In genomic region chr6:151118453-151119123, GRCh38 we compare ENCODE assay signal across 18 cellular contexts.
A peak's percentile ranks its signal among the peaks of the same experiment; 100 is the strongest.
DNase-seq lines count a peak whose midpoint lies in the region; ATAC-seq, FAIRE-seq and TF ChIP-seq lines count a peak whose summit lies in the region.
"Had no signal": no experiment of that assay in that cellular context is flagged by ENCODE, and none has a peak within 500 bp of the region (broad histone marks: within the 10 kb centered on the region; RNA-seq: fewer than 3 reads in every experiment).

No MANE protein-coding gene starts in this region.

- DNase-seq in OCI-M1 (lab: John Stamatoyannopoulos, UW) (peak; percentile 24), small intestine (peak; percentile 84), posterior cingulate gyrus (no peak), DMS 273 (lab: John Stamatoyannopoulos, UW; ENCODE audit: unreplicated experiment) (no peak)
- DNase-seq: DMS 273 treated with DMSO at 0.1 percent for 48 hours, EL, GOT3, Kasumi-1, NCI-H187 treated with DMSO at 0.1 percent for 48 hours, NCI-H446, NCI-H748 treated with DMSO at 0.1 percent for 48 hours had no signal

- 31% methylated on average over 8 of the region's 8 CpGs for WGBS in liver
- 19 to 56% (median 35%) methylated on average over 8 of the region's 8 CpGs for WGBS in small intestine, 3 donors

- no peak for ATAC-seq in GM18873 (IDR thresholded peaks at IDR 0.05; ENCODE audit: low FRiP score, unreplicated experiment)
- no peak for ATAC-seq in HG02678 (IDR thresholded peaks at IDR 0.05; ENCODE audit: unreplicated experiment)

- peak overlapping the region; percentile 68 for H3K27ac ChIP-seq in duodenal mucosa (ENCODE audit: low read depth, low read length)
- peak overlapping the region; percentile 58 to 86 for H3K27ac ChIP-seq in liver (ENCODE audit: low read depth in 1 of 2, low read length in 2 of 2)
- peak overlapping the region; percentile 74 to 95 for H3K27ac ChIP-seq in small intestine (ENCODE audit: low read depth in 1 of 2, low read length in 1 of 2)
- H3K27ac ChIP-seq: BLaER1 had no signal

- peak in 1 of 2 donors; percentile 32 for TF ChIP-seq RAD21 in liver (IDR thresholded peaks at IDR 0.05)

- H3K9me3 ChIP-seq in duodenal mucosa (ENCODE audit: control insufficient read depth in 1 of 2, low read length in 2 of 2) (no peaks in the 10 kb centered on the region), liver (ENCODE audit: control insufficient read depth in 4 of 4, low read length in 3 of 4) (no peaks in the 10 kb centered on the region), small intestine (ENCODE audit: control insufficient read depth, low read depth) (no peaks in the 10 kb centered on the region)
- H3K9me3 ChIP-seq: BLaER1 had no signal

- H3K27me3 ChIP-seq in duodenal mucosa (ENCODE audit: control insufficient read depth in 1 of 2, insufficient read depth in 2 of 2, low read length in 2 of 2) (no peaks in the 10 kb centered on the region), liver (ENCODE audit: control insufficient read depth in 4 of 4, insufficient read depth in 4 of 4, low read length in 3 of 4) (no peaks in the 10 kb centered on the region), small intestine (ENCODE audit: control insufficient read depth in 2 of 2, insufficient read depth in 2 of 2, low read length in 2 of 2) (no peaks in the 10 kb centered on the region)
- H3K27me3 ChIP-seq: BLaER1 had no signal

- H3K4me3 ChIP-seq in duodenal mucosa (ENCODE audit: low read depth in 1 of 2, low read length in 2 of 2) (peak overlapping the region; percentile 1 to 26), liver (ENCODE audit: low read depth in 1 of 3, low read length in 3 of 3) (no peak overlapping the region), small intestine (ENCODE audit: low read depth in 1 of 2, low read length in 2 of 2) (no peak overlapping the region)
- H3K4me3 ChIP-seq: BLaER1 had no signal

- no peak for FAIRE-seq in small intestine (lab: Jason Lieb, UNC)
- FAIRE-seq: GM19239, RCC 7860 had no signal

- no peak for TF ChIP-seq CTCF in liver (IDR thresholded peaks at IDR 0.05; ENCODE audit: low read depth, low read length, missing input control)

- H3K9ac ChIP-seq in duodenal mucosa (ENCODE audit: low read depth in 1 of 2, low read length in 2 of 2) (peak overlapping the region; percentile 5 to 27), liver (ENCODE audit: low read depth in 1 of 2, low read length in 2 of 2) (peak overlapping the region; percentile 55 to 71)
- H3K9ac ChIP-seq: BLaER1 had no signal

- intact Hi-C loops in posterior cingulate gyrus (cut with DNase I) = no loop called here

- H3K36me3 ChIP-seq in duodenal mucosa (ENCODE audit: control insufficient read depth in 1 of 2, insufficient read depth in 2 of 2, low read length in 2 of 2) = no peaks in the 10 kb centered on the region
- no peaks in the 10 kb centered on the region for H3K36me3 ChIP-seq in liver (ENCODE audit: control insufficient read depth in 4 of 4, insufficient read depth in 3 of 4, low read depth in 1 of 4, low read length in 3 of 4)
- no peaks in the 10 kb centered on the region for H3K36me3 ChIP-seq in small intestine (ENCODE audit: control insufficient read depth in 2 of 2, insufficient read depth in 2 of 2, low read length in 2 of 2)
- H3K36me3 ChIP-seq: BLaER1 had no signal

- H3K4me1 ChIP-seq in duodenal mucosa (ENCODE audit: control insufficient read depth in 1 of 2, insufficient read depth in 2 of 2, low read length in 2 of 2) (peaks cover 7 to 15% of the 10 kb centered on the region in 2 donors), liver (ENCODE audit: control insufficient read depth in 4 of 4, insufficient read depth in 4 of 4, low read length in 3 of 4) (peaks cover 1 to 11% (median 2%) of the 10 kb centered on the region in 4 donors), small intestine (ENCODE audit: control insufficient read depth in 2 of 2, insufficient read depth in 1 of 2, low read depth in 1 of 2, low read length in 1 of 2) (peaks cover 0 to 1% of the 10 kb centered on the region in 2 donors)

TF ChIP-seq in liver, 16 proteins besides CTCF, POLR2A, EP300 and RAD21:
- no peak for TF ChIP-seq ATF3 (IDR thresholded peaks at IDR 0.05)
- TF ChIP-seq HNF4G (IDR thresholded peaks at IDR 0.05) = peak; percentile 58
- peak; percentile 82 to 94 for TF ChIP-seq HNF4A (conservative IDR thresholded peaks at IDR 0.05)
- TF ChIP-seq REST (IDR thresholded peaks at IDR 0.05) = peak; percentile 28
- TF ChIP-seq JUND (IDR thresholded peaks at IDR 0.05) = peak in 1 of 2 donors; percentile 31
- TF ChIP-seq RXRA (IDR thresholded peaks at IDR 0.05) = peak; percentile 34 to 55
- TF ChIP-seq TAF1 (conservative IDR thresholded peaks at IDR 0.05) = no peak
- no peak for TF ChIP-seq YY1 (IDR thresholded peaks at IDR 0.05)
- no peak for TF ChIP-seq MAX (IDR thresholded peaks at IDR 0.05)
- peak; percentile 76 for TF ChIP-seq SP1 (IDR thresholded peaks at IDR 0.05)
TF ChIP-seq in liver: peak in this region for 6.

Comparison
In these comparisons a context has a peak if more than half of its experiments do, and no peak if none do; other contexts are left out.
1. DNase-seq: peak in OCI-M1 (single experiment) and small intestine (single experiment); none in posterior cingulate gyrus (0 of 10) and DMS 273 (single experiment).
2. H3K4me3 ChIP-seq: peak in duodenal mucosa (2 of 2); none in liver (0 of 3) and small intestine (0 of 2).
3. Peak in every context shown above with its lines, with median percentiles within 50 percentile points of each other: H3K27ac ChIP-seq.